In genomic region chr10:102775201-102775972, GRCh38 we compare ENCODE assay signal across 8 cellular contexts. TPM values are rescaled to one million over a fixed set of nuclear protein-coding genes. Genes with fewer than 3 reads are reported as not detected.
A peak's percentile ranks its signal among the peaks of the same experiment; 100 is the strongest.
DNase-seq lines count a peak whose midpoint lies in the region; ATAC-seq and TF ChIP-seq lines count a peak whose summit lies in the region.

No MANE protein-coding gene starts in this region.

- H3K4me3 ChIP-seq in esophagus (ENCODE audit: low read depth in 1 of 2, low read length in 2 of 2) (no peak overlapping the region), upper lobe of left lung (peak overlapping the region in 3 of 4 donors; percentile 21 to 44 (median 33))

- peaks cover 0 to 4% of the 10 kb centered on the region in 2 donors for H3K36me3 ChIP-seq in esophagus (ENCODE audit: control insufficient read depth in 2 of 2, insufficient read depth in 2 of 2, low read length in 1 of 2)
- no peaks in the 10 kb centered on the region for H3K36me3 ChIP-seq in upper lobe of left lung

- TF ChIP-seq EP300 in upper lobe of left lung (IDR thresholded peaks at IDR 0.05): peak in 1 of 4 donors; percentile 2

- peak in 1 of 2 donors; percentile 9 for ATAC-seq in upper lobe of left lung (ENCODE audit: low FRiP score in 2 of 2)
- ATAC-seq in HG02840 (IDR thresholded peaks at IDR 0.05; ENCODE audit: low FRiP score, unreplicated experiment): no peak
- ATAC-seq in HG02642 (IDR thresholded peaks at IDR 0.05; ENCODE audit: poor library complexity, unreplicated experiment): no peak

- no peak for TF ChIP-seq CTCF in upper lobe of left lung (IDR thresholded peaks at IDR 0.05)

- H3K9me3 Mint-ChIP-seq in activated naive CD4-positive, alpha-beta T cell treated with anti-CD3 and anti-CD28 coated beads for 36 hours: no peaks in the 10 kb centered on the region

- CTCF ChIA-PET in activated naive CD4-positive, alpha-beta T cell treated with anti-CD3 and anti-CD28 coated beads for 36 hours (lab: Charles Lee): interaction anchor here (0.6 to 1.9 kb wide), 5 partner anchors 18 to 707 kb away, joined by 3 to 6 read pairs (median 4); no protein-coding TSS in a partner anchor

- H3K27ac ChIP-seq in esophagus (ENCODE audit: low read depth in 2 of 2, low read length in 1 of 2) (peak overlapping the region; percentile 85 to 86), upper lobe of left lung (peak overlapping the region; percentile 85 to 91 (median 88))

- H3K9me3 ChIP-seq in esophagus (ENCODE audit: control insufficient read depth in 2 of 2, insufficient read depth in 1 of 2, low read depth in 1 of 2, low read length in 1 of 2) (no peaks in the 10 kb centered on the region), upper lobe of left lung (no peaks in the 10 kb centered on the region)

- H3K27ac Mint-ChIP-seq in activated naive CD4-positive, alpha-beta T cell treated with anti-CD3 and anti-CD28 coated beads for 36 hours: no peak overlapping the region

- peak overlapping the region; percentile 41 for H3K4me3 Mint-ChIP-seq in activated naive CD4-positive, alpha-beta T cell treated with anti-CD3 and anti-CD28 coated beads for 36 hours

- WGBS in esophagus, 2 donors: 58 to 61% methylated on average over 16 of the region's 16 CpGs
- WGBS in upper lobe of left lung, 2 donors: 39 to 51% methylated on average over 15 to 16 of the region's 16 CpGs

- intact Hi-C loops in activated naive CD4-positive, alpha-beta T cell treated with anti-CD3 and anti-CD28 coated beads for 36 hours (cut with micrococcal nuclease): no loop called here

- H3K27me3 Mint-ChIP-seq in activated naive CD4-positive, alpha-beta T cell treated with anti-CD3 and anti-CD28 coated beads for 36 hours (ENCODE audit: low read depth): no peaks in the 10 kb centered on the region

- H3K36me3 Mint-ChIP-seq in activated naive CD4-positive, alpha-beta T cell treated with anti-CD3 and anti-CD28 coated beads for 36 hours (ENCODE audit: low read depth): peaks cover 2% of the 10 kb centered on the region

- peaks cover 74% of the 10 kb centered on the region for H3K4me1 Mint-ChIP-seq in activated naive CD4-positive, alpha-beta T cell treated with anti-CD3 and anti-CD28 coated beads for 36 hours (ENCODE audit: low read depth)

- peaks cover 12 to 33% of the 10 kb centered on the region in 2 donors for H3K4me1 ChIP-seq in esophagus (ENCODE audit: control insufficient read depth in 2 of 2, insufficient read depth in 2 of 2, low read length in 1 of 2)
- H3K4me1 ChIP-seq in upper lobe of left lung: peaks cover 59 to 80% (median 71%) of the 10 kb centered on the region in 4 donors

- TF ChIP-seq POLR2A in upper lobe of left lung (IDR thresholded peaks at IDR 0.05): no peak

- DNase-seq in activated naive CD4-positive, alpha-beta T cell treated with anti-CD3 and anti-CD28 coated beads for 36 hours: no peak
- no peak for DNase-seq in activated naive CD4-positive, alpha-beta T cell treated with anti-CD3 and anti-CD28 coated beads, Interleukin-2, amount 50 U/mL, for 16 hours
- DNase-seq in myocyte (ENCODE audit: low read depth): peak; percentile 56
- peak in 1 of 2 donors; percentile 60 for DNase-seq in upper lobe of left lung
- no peak for DNase-seq in NCI-H2227 (lab: John Stamatoyannopoulos, UW; ENCODE audit: unreplicated experiment)

- H3K27me3 ChIP-seq in esophagus (ENCODE audit: control insufficient read depth in 1 of 2, insufficient read depth in 2 of 2, low read length in 2 of 2) (no peaks in the 10 kb centered on the region), upper lobe of left lung (no peaks in the 10 kb centered on the region)

RNA-seq across cellular contexts. Expression of gene WBP1L, which starts 31.6 kb away (rescaled TPM):
- 10 to 100 TPM; 10.5 to 11.8 TPM for total RNA-seq in activated naive CD4-positive, alpha-beta T cell treated with anti-CD3 and anti-CD28 coated beads for 36 hours
- 10 to 100 TPM; 13.4 to 17.1 TPM for polyA plus RNA-seq in esophagus
- 57.2 and 57.7 TPM in 2 replicates for total RNA-seq in myocyte
- polyA plus RNA-seq in myocyte (2012): 67.6 TPM
- 10 to 100 TPM; 41.7 to 76.6 (median 54.7) TPM for total RNA-seq in upper lobe of left lung

Comparison
In these comparisons a context has a peak if more than half of its experiments do, and no peak if none do; other contexts are left out.
1. H3K4me3 ChIP-seq: peak in upper lobe of left lung (3 of 4); none in esophagus (0 of 2).